ENCODE assay signal across 8 cellular contexts in the genomic region with DNA sequence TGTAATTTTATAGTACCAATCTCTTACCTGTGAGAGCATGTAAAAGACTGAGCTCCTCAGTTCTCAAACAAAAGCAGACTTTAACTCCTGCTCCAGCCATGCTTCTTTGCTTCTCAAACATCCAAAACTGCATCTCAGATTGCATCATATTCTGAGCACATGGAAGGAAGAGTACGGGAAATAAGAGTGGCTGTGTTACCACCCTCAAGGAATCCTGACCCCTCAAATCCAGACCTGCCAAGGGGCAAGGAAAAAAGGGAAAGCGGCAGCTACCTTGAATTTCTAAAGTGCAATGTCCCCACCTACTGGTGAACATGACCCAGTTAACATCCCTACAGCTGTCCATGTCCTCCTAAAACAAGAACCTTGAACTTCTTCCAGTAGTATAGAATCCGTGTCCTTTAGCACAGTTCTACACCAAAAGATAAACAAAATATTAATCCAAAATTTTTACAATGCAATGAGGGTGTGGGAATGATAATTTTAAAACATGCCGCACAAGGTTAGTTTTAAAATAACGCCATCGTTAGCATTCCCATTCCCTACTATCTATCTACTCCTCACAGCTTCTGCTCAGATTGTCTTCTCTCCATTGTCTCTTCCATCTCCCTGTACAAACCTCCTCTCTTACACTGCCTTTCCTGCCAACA. TPM values are rescaled to one million over a fixed set of nuclear protein-coding genes. Genes with fewer than 3 reads are reported as not detected.
DNase-seq lines count a peak whose midpoint lies in the region; ATAC-seq, FAIRE-seq and TF ChIP-seq lines count a peak whose summit lies in the region.
"Had no signal": no experiment of that assay in that cellular context is flagged by ENCODE, and none has a peak within 500 bp of the region (broad histone marks: within the 10 kb centered on the region; RNA-seq: fewer than 3 reads in every experiment).

No MANE protein-coding gene starts in this region.

- no peak overlapping the region for H3K27ac Mint-ChIP-seq in stimulated activated effector memory CD8-positive, alpha-beta T cell treated with anti-CD3 and anti-CD28 coated beads, Interleukin-12 subunit alpha, Interleukin-12 subunit beta, amount 100 ng/mL, for 72 hours

- H3K4me3 Mint-ChIP-seq in stimulated activated effector memory CD8-positive, alpha-beta T cell treated with anti-CD3 and anti-CD28 coated beads, Interleukin-12 subunit alpha, Interleukin-12 subunit beta, amount 100 ng/mL, for 72 hours = no peak overlapping the region
- H3K4me3 Mint-ChIP-seq: activated T-cell treated with anti-CD3 and anti-CD28 coated beads, Interleukin-2, amount 50 U/mL, for 4 hours had no signal

- peaks cover 2% of the 10 kb centered on the region for H3K27me3 ChIP-seq in keratinocyte (ENCODE audit: control insufficient read depth, extremely low read depth, insufficient read depth, low read length)

- no peak overlapping the region for H3K4me3 ChIP-seq in cardiac fibroblast (replicated peaks in 1 of 2; ENCODE audit: low read depth in 2 of 2, low read length in 2 of 2)
- no peak overlapping the region for H3K4me3 ChIP-seq in keratinocyte (ENCODE audit: control insufficient read depth in 2 of 3, extremely low read depth in 1 of 3, insufficient read depth in 2 of 3, low read depth in 1 of 3, low read length in 3 of 3)

- H3K36me3 ChIP-seq in keratinocyte (ENCODE audit: control insufficient read depth in 2 of 2, extremely low read depth in 1 of 2, insufficient read depth in 2 of 2, low read length in 2 of 2) = no peaks in the 10 kb centered on the region

- no peaks in the 10 kb centered on the region for H3K9me1 ChIP-seq in keratinocyte (ENCODE audit: control insufficient read depth, extremely low read depth, insufficient read depth, low read length)

- peak; percentile 67 for ATAC-seq in stimulated activated effector memory CD8-positive, alpha-beta T cell treated with anti-CD3 and anti-CD28 coated beads, Interleukin-12 subunit alpha, Interleukin-12 subunit beta, amount 100 ng/mL, for 72 hours

- no peak overlapping the region for H3K27ac ChIP-seq in keratinocyte (ENCODE audit: control insufficient read depth, insufficient read depth, low read length)

- no peak overlapping the region for H3K9ac ChIP-seq in keratinocyte (ENCODE audit: control insufficient read depth, extremely low read depth, insufficient read depth, low read length)

- H3K4me2 ChIP-seq in keratinocyte (ENCODE audit: control insufficient read depth, extremely low read depth, insufficient read depth, low read depth, low read length) = peak overlapping the region; percentile 18

- no peaks in the 10 kb centered on the region for H4K20me1 ChIP-seq in keratinocyte (ENCODE audit: control insufficient read depth, extremely low read depth, insufficient read depth, low read length)

- DNase-seq in Daoy (ENCODE audit: low read depth) (peak; percentile 73), HuH-7.5 (ENCODE audit: low spot score) (peak; percentile 3), RCC 7860 (ENCODE audit: low spot score) (peak; percentile 19), cardiac fibroblast (ENCODE audit: low read depth in 2 of 2) (peak; percentile 74 to 76), keratinocyte (ENCODE audit: low read depth, low spot score) (no peak), cortex of kidney (lab: John Stamatoyannopoulos, UW) (no peak)
- peak in 1 of 2 donors; percentile 55 for DNase-seq in stimulated activated effector memory CD8-positive, alpha-beta T cell treated with anti-CD3 and anti-CD28 coated beads, Interleukin-12 subunit alpha, Interleukin-12 subunit beta, amount 100 ng/mL, for 72 hours (ENCODE audit: low spot score in 2 of 2)
- DNase-seq: activated T-cell treated with anti-CD3 and anti-CD28 coated beads, Interleukin-2, amount 50 U/mL, for 4 hours had no signal

- dilution Hi-C loops in keratinocyte (cut with MboI; ENCODE audit: extremely low pct_ligation_motif_present, low sequenced_read_pairs) = no loop called here

- no peak for FAIRE-seq in RCC 7860 (lab: Jason Lieb, UNC)
- FAIRE-seq in keratinocyte (lab: Jason Lieb, UNC) = peak; percentile 83

- H3K4me1 ChIP-seq in keratinocyte (ENCODE audit: control insufficient read depth, extremely low read depth, insufficient read depth, low read length) = no peaks in the 10 kb centered on the region

- H3K4me1 Mint-ChIP-seq in stimulated activated effector memory CD8-positive, alpha-beta T cell treated with anti-CD3 and anti-CD28 coated beads, Interleukin-12 subunit alpha, Interleukin-12 subunit beta, amount 100 ng/mL, for 72 hours = peaks cover 11% of the 10 kb centered on the region

- peaks cover 5% of the 10 kb centered on the region for H3K9me3 Mint-ChIP-seq in stimulated activated effector memory CD8-positive, alpha-beta T cell treated with anti-CD3 and anti-CD28 coated beads, Interleukin-12 subunit alpha, Interleukin-12 subunit beta, amount 100 ng/mL, for 72 hours

- TF ChIP-seq CTCF in cardiac fibroblast (IDR thresholded peaks at IDR 0.05; ENCODE audit: low read depth, low read length) (peak; percentile 73), keratinocyte (optimal IDR thresholded peaks at IDR 0.05 in 1 of 3, IDR thresholded peaks at IDR 0.05 in 1 of 3, conservative IDR thresholded peaks at IDR 0.05 in 1 of 3; ENCODE audit: extremely low read depth in 1 of 3, insufficient read depth in 2 of 3, low read length in 3 of 3) (peak; percentile 64 to 75 (median 72))

- no peak overlapping the region for H2AFZ ChIP-seq in keratinocyte (ENCODE audit: control insufficient read depth, low read length)

- no peaks in the 10 kb centered on the region for H3K79me2 ChIP-seq in keratinocyte (ENCODE audit: control insufficient read depth, insufficient read depth, low read length)

- H3K36me3 Mint-ChIP-seq in stimulated activated effector memory CD8-positive, alpha-beta T cell treated with anti-CD3 and anti-CD28 coated beads, Interleukin-12 subunit alpha, Interleukin-12 subunit beta, amount 100 ng/mL, for 72 hours = no peaks in the 10 kb centered on the region

- H3K9me3 ChIP-seq in keratinocyte (ENCODE audit: control insufficient read depth, low read depth, low read length) = no peaks in the 10 kb centered on the region

RNA-seq across cellular contexts. Expression of gene HLA-DQB1, which starts 34.1 kb away (rescaled TPM):
- total RNA-seq in Daoy (2014; rRNA removed; shearing (Covaris generic)) = 0.23 and 0.51 TPM in 2 replicates
- 37.5 to 78.0 TPM (median 40.5 TPM) in 3 replicates for polyA plus RNA-seq in keratinocyte
- 6.5 TPM for polyA plus RNA-seq in keratinocyte (2011; ENCODE audit: low read depth)
- polyA plus RNA-seq in keratinocyte (2011; cell fraction: cytosol; rRNA removed) = 31.3 and 40.2 TPM in 2 replicates
- 82.8 and 91.9 TPM in 2 replicates for polyA plus RNA-seq in keratinocyte (2011; cell fraction: nucleus; rRNA removed)
- 20.7 and 30.3 TPM in 2 replicates for polyA plus RNA-seq in keratinocyte (2012; ENCODE audit: low replicate concordance)
- polyA minus RNA-seq in keratinocyte = 19.1 to 36.4 TPM (median 35.2 TPM) in 3 replicates
- polyA minus RNA-seq in keratinocyte (2011; cell fraction: cytosol; rRNA and poly(A)+ RNA removed) = 29.4 TPM
- polyA minus RNA-seq in keratinocyte (2011; cell fraction: nucleus; rRNA and poly(A)+ RNA removed) = 52.9 and 56.1 TPM in 2 replicates

RNA-seq across cellular contexts. Expression of gene HLA-DQA2, which starts 40.7 kb away (rescaled TPM):
- total RNA-seq in Daoy (2014; rRNA removed; shearing (Covaris generic)) = not detected in 2 replicates
- not detected in 3 replicates for polyA plus RNA-seq in keratinocyte
- not detected for polyA plus RNA-seq in keratinocyte (2011; ENCODE audit: low read depth)
- not detected in 2 replicates for polyA plus RNA-seq in keratinocyte (2011; cell fraction: cytosol; rRNA removed)
- polyA plus RNA-seq in keratinocyte (2011; cell fraction: nucleus; rRNA removed) = not detected in 2 replicates
- polyA plus RNA-seq in keratinocyte (2012; ENCODE audit: low replicate concordance) = not detected in 2 replicates
- polyA minus RNA-seq in keratinocyte = not detected in 3 replicates
- polyA minus RNA-seq in keratinocyte (2011; cell fraction: cytosol; rRNA and poly(A)+ RNA removed) = not detected
- not detected in 2 replicates for polyA minus RNA-seq in keratinocyte (2011; cell fraction: nucleus; rRNA and poly(A)+ RNA removed)

Comparison
In these comparisons a context has a peak if more than half of its experiments do, and no peak if none do; other contexts are left out.
1. DNase-seq: peak in Daoy (single experiment), HuH-7.5 (single experiment), RCC 7860 (single experiment) and cardiac fibroblast (2 of 2); none in keratinocyte (single experiment) and cortex of kidney (single experiment).